ENCODE assay signal across 26 cellular contexts in genomic region chr5:137359941-137360340, GRCh38.
"Had no signal": no experiment of that assay in that cellular context is flagged by ENCODE, and none has a peak within 500 bp of the region (broad histone marks: within the 10 kb centered on the region; RNA-seq: fewer than 3 reads in every experiment).

No MANE protein-coding gene starts in this region.

- H3K9me3 ChIP-seq: neutrophil, pancreas, psoas muscle, right lobe of liver, sigmoid colon, stomach, thoracic aorta, thyroid gland, tibial nerve, upper lobe of left lung, vagina had no signal

- H3K4me3 ChIP-seq: pancreas, psoas muscle, right lobe of liver, sigmoid colon, stomach, thoracic aorta, thyroid gland, tibial nerve, upper lobe of left lung, vagina had no signal

- H3K4me1 ChIP-seq: pancreas, psoas muscle, right lobe of liver, stomach, thyroid gland, tibial nerve, upper lobe of left lung, vagina had no signal

- DNase-seq: naive thymus-derived CD8-positive, alpha-beta T cell; nephron progenitor cell; nucleus accumbens; pancreas; psoas muscle; right cardiac atrium; right lobe of liver; sigmoid colon; small intestine; stimulated activated CD4-positive, alpha-beta T cell treated with anti-CD3 and anti-CD28 coated beads, Interleukin-15, amount 100 ng/mL, for 24 hours; stimulated activated CD4-positive, alpha-beta T cell treated with anti-CD3 and anti-CD28 coated beads, Interleukin-2, amount 100 ng/mL, for 24 hours; stimulated activated CD4-positive, alpha-beta T cell treated with anti-CD3 and anti-CD28 coated beads, Interleukin-2, amount 100 ng/mL, for 48 hours; stimulated activated CD4-positive, alpha-beta T cell treated with anti-CD3 and anti-CD28 coated beads, Interleukin-4, amount 100 ng/mL, for 24 hours; stimulated activated naive B cell treated with anti-CD40 and anti-IgM and Interleukin-4, amounts not matched to agents 10 μg/mL and 1 μg/mL and 100 μg/mL, for 72 hours; stimulated activated naive CD4-positive, alpha-beta T cell treated with Interleukin-2 at 50 U/mL for 16 hours; stomach; thyroid gland; trophoblast cell; upper lobe of left lung had no signal

- FAIRE-seq: pancreas, small intestine, urothelium cell line had no signal

- H3K27me3 ChIP-seq: neutrophil, right lobe of liver, sigmoid colon, thyroid gland, tibial nerve, upper lobe of left lung, vagina had no signal

- ATAC-seq: naive thymus-derived CD8-positive, alpha-beta T cell; natural killer cell treated with Interleukin-12 subunit alpha and Interleukin-12 subunit beta and Interleukin-15 and Interleukin-18, amount 100 ng/mL, for 72 hours; pancreas; psoas muscle; right cardiac atrium; right lobe of liver; stimulated activated effector memory CD8-positive, alpha-beta T cell treated with anti-CD3 and anti-CD28 coated beads, Interleukin-12 subunit alpha, Interleukin-12 subunit beta, amount 100 ng/mL, for 72 hours; stimulated activated naive B cell treated with anti-CD40 and anti-IgM and Interleukin-4, amounts not matched to agents 10 μg/mL and 1 μg/mL and 100 μg/mL, for 72 hours had no signal

- H3K27ac ChIP-seq: neutrophil, pancreas, psoas muscle, right lobe of liver, sigmoid colon, stomach, thoracic aorta, thyroid gland, tibial nerve, upper lobe of left lung, vagina had no signal

- H3K36me3 ChIP-seq: neutrophil, pancreas, right lobe of liver, sigmoid colon, stomach, thoracic aorta, thyroid gland, tibial nerve, upper lobe of left lung, vagina had no signal
